8 cellular contexts compared by ENCODE assay signal in genomic region chr10:29119374-29119773, GRCh38.
A peak's percentile ranks its signal among the peaks of the same experiment; 100 is the strongest.
DNase-seq lines count a peak whose midpoint lies in the region; ATAC-seq and TF ChIP-seq lines count a peak whose summit lies in the region.

No MANE protein-coding gene starts in this region.

- no peak for ATAC-seq in stimulated activated naive CD8-positive, alpha-beta T cell treated with anti-CD3 and anti-CD28 coated beads, Interleukin-15, Interleukin-2, amounts not matched to agents 100 U/mL and 50 U/mL, for 24 hours
- ATAC-seq in stimulated activated naive CD8-positive, alpha-beta T cell treated with anti-CD3 and anti-CD28 coated beads, Interleukin-15, amount 100 ng/mL, for 72 hours, result no peak
- no peak for ATAC-seq in Panc1

- no peaks in the 10 kb centered on the region for H3K27me3 ChIP-seq in Panc1 (ENCODE audit: control insufficient read depth, insufficient read depth, low read length)
- H3K27me3 ChIP-seq in left ventricle myocardium inferior (ENCODE audit: low read depth), result no peaks in the 10 kb centered on the region
- no peaks in the 10 kb centered on the region for H3K27me3 ChIP-seq in uterus

- CTCF ChIA-PET in Panc1 (lab: Charles Lee), result no interaction called here

- H3K4me3 ChIP-seq in Panc1 (ENCODE audit: low read depth in 2 of 2, low read length in 2 of 2) (no peak overlapping the region), left ventricle myocardium inferior (no peak overlapping the region), uterus (no peak overlapping the region)

- peaks cover 3% of the 10 kb centered on the region; the same call in 1 of the 2 replicates for H3K9me3 ChIP-seq in Panc1 (ENCODE audit: control insufficient read depth, insufficient read depth, low read depth, low read length)
- H3K9me3 ChIP-seq in left ventricle myocardium inferior (replicated peaks), result peaks cover 36% of the 10 kb centered on the region
- peaks cover 0 to 4% of the 10 kb centered on the region in 2 donors for H3K9me3 ChIP-seq in uterus

- H3K4me1 Mint-ChIP-seq in stimulated activated naive CD8-positive, alpha-beta T cell treated with anti-CD3 and anti-CD28 coated beads, Interleukin-15, amount 100 ng/mL, for 72 hours, result no peaks in the 10 kb centered on the region
- no peaks in the 10 kb centered on the region for H3K4me1 Mint-ChIP-seq in activated T-cell treated with anti-CD3 and anti-CD28 coated beads, Interleukin-2, amount 50 U/mL, for 24 hours (ENCODE audit: low read depth)

- H3K36me3 Mint-ChIP-seq in activated T-cell treated with anti-CD3 and anti-CD28 coated beads, Interleukin-2, amount 50 U/mL, for 24 hours (ENCODE audit: low read depth), result no peaks in the 10 kb centered on the region

- DNase-seq in stimulated activated naive CD8-positive, alpha-beta T cell treated with anti-CD3 and anti-CD28 coated beads, Interleukin-15, Interleukin-2, amounts not matched to agents 100 U/mL and 50 U/mL, for 24 hours, result peak; percentile 23
- no peak for DNase-seq in stimulated activated naive CD8-positive, alpha-beta T cell treated with anti-CD3 and anti-CD28 coated beads, Interleukin-15, amount 100 ng/mL, for 72 hours
- DNase-seq in Panc1 (ENCODE audit: low read depth, low spot score), result no peak
- peak; percentile 19 for DNase-seq in left ventricle myocardium inferior
- DNase-seq in uterus, result peak; percentile 23 to 27
- DNase-seq in RKO (ENCODE audit: low spot score), result no peak
- DNase-seq in posterior vena cava (ENCODE audit: low spot score), result no peak
- DNase-seq in activated T-cell treated with anti-CD3 and anti-CD28 coated beads, Interleukin-2, amount 50 U/mL, for 24 hours, result no peak

- peaks cover 5 to 24% of the 10 kb centered on the region in 2 donors for H3K9me3 Mint-ChIP-seq in stimulated activated naive CD8-positive, alpha-beta T cell treated with anti-CD3 and anti-CD28 coated beads, Interleukin-15, amount 100 ng/mL, for 72 hours
- H3K9me3 Mint-ChIP-seq in activated T-cell treated with anti-CD3 and anti-CD28 coated beads, Interleukin-2, amount 50 U/mL, for 24 hours, result peaks cover 22% of the 10 kb centered on the region

- intact Hi-C loops in Panc1 (cut with micrococcal nuclease; ENCODE audit: unreplicated experiment), result no loop called here
- intact Hi-C loops in left ventricle myocardium inferior (cut with micrococcal nuclease), result no loop called here
- intact Hi-C loops in uterus (cut with DNase I; ENCODE audit: low total_unique reads), result no loop called here
- intact Hi-C loops in posterior vena cava (cut with DNase I), result no loop called here

- in situ Hi-C loops in Panc1 (cut with HindIII; ENCODE audit: low pct_unique_long_range_greater_than_20kb, low sequenced_read_pairs), result no loop called here

- H3K36me3 ChIP-seq in Panc1 (ENCODE audit: control insufficient read depth, insufficient read depth, low read length) (no peaks in the 10 kb centered on the region), left ventricle myocardium inferior (no peaks in the 10 kb centered on the region), uterus (no peaks in the 10 kb centered on the region)

- POLR2A ChIA-PET in Panc1 (lab: Charles Lee), result no interaction called here

- TF ChIP-seq POLR2A in uterus (IDR thresholded peaks at IDR 0.05), result no peak

- no peak overlapping the region for H3K27ac ChIP-seq in Panc1 (ENCODE audit: low read length)
- H3K27ac ChIP-seq in left ventricle myocardium inferior (replicated peaks), result no peak overlapping the region
- no peak overlapping the region for H3K27ac ChIP-seq in uterus

- H3K27me3 Mint-ChIP-seq in stimulated activated naive CD8-positive, alpha-beta T cell treated with anti-CD3 and anti-CD28 coated beads, Interleukin-15, amount 100 ng/mL, for 72 hours, result no peaks in the 10 kb centered on the region
- no peaks in the 10 kb centered on the region for H3K27me3 Mint-ChIP-seq in activated T-cell treated with anti-CD3 and anti-CD28 coated beads, Interleukin-2, amount 50 U/mL, for 24 hours

- no peaks in the 10 kb centered on the region for H3K4me1 ChIP-seq in Panc1 (ENCODE audit: control insufficient read depth, insufficient read depth, low read length)
- H3K4me1 ChIP-seq in left ventricle myocardium inferior, result no peaks in the 10 kb centered on the region
- H3K4me1 ChIP-seq in uterus, result no peaks in the 10 kb centered on the region

- H3K27ac Mint-ChIP-seq in stimulated activated naive CD8-positive, alpha-beta T cell treated with anti-CD3 and anti-CD28 coated beads, Interleukin-15, amount 100 ng/mL, for 72 hours, result no peak overlapping the region
- no peak overlapping the region for H3K27ac Mint-ChIP-seq in activated T-cell treated with anti-CD3 and anti-CD28 coated beads, Interleukin-2, amount 50 U/mL, for 24 hours

- H3K4me3 Mint-ChIP-seq in stimulated activated naive CD8-positive, alpha-beta T cell treated with anti-CD3 and anti-CD28 coated beads, Interleukin-15, amount 100 ng/mL, for 72 hours, result no peak overlapping the region
- no peak overlapping the region for H3K4me3 Mint-ChIP-seq in activated T-cell treated with anti-CD3 and anti-CD28 coated beads, Interleukin-2, amount 50 U/mL, for 24 hours

- no TSS peak for BruUV-seq in Panc1 (replicated peaks; lab: Mats Ljungman, UMichigan)

- TF ChIP-seq CTCF in Panc1 (IDR thresholded peaks at IDR 0.05) (peak; percentile 37), left ventricle myocardium inferior (IDR thresholded peaks at IDR 0.05; ENCODE audit: borderline replicate concordance) (peak; percentile 53), uterus (IDR thresholded peaks at IDR 0.05) (peak in 1 of 4 experiments; percentile 11)

Comparison
In these comparisons a context has a peak if more than half of its experiments do, and no peak if none do; other contexts are left out.
1. DNase-seq: peak in stimulated activated naive CD8-positive, alpha-beta T cell treated with anti-CD3 and anti-CD28 coated beads, Interleukin-15, Interleukin-2, amounts not matched to agents 100 U/mL and 50 U/mL, for 24 hours (single experiment), left ventricle myocardium inferior (single experiment) and uterus (2 of 2); none in stimulated activated naive CD8-positive, alpha-beta T cell treated with anti-CD3 and anti-CD28 coated beads, Interleukin-15, amount 100 ng/mL, for 72 hours (0 of 2), Panc1 (single experiment), RKO (single experiment), posterior vena cava (single experiment) and activated T-cell treated with anti-CD3 and anti-CD28 coated beads, Interleukin-2, amount 50 U/mL, for 24 hours (single experiment).